ENCODE assay signal across 11 cellular contexts in the genomic region with DNA sequence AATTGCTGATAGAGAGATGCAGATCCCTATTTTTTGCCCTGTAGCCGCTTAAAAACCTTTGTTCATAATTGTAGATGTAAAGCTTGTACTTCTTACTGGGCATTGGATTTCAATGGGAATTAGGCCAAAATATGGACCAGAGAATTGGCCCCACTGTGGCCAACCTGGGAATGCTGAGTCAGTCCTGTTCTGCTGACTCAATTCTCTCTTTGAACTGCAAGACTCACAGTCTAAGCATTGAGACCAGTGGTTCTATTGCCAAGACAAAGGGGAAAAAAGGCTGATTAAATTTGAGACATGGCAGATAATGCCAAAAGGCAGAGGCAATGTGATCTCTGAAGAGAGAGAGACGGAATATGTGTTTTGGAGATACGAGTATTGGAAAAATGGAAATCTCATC.
DNase-seq lines count a peak whose midpoint lies in the region; ATAC-seq, FAIRE-seq and TF ChIP-seq lines count a peak whose summit lies in the region.
"Had no signal": no experiment of that assay in that cellular context is flagged by ENCODE, and none has a peak within 500 bp of the region (broad histone marks: within the 10 kb centered on the region; RNA-seq: fewer than 3 reads in every experiment).

No MANE protein-coding gene starts in this region.

- no peaks in the 10 kb centered on the region for H3K36me3 ChIP-seq in lower lobe of right lung
- no peaks in the 10 kb centered on the region for H3K36me3 ChIP-seq in upper lobe of left lung
- no peaks in the 10 kb centered on the region for H3K36me3 ChIP-seq in OCI-LY7 (ENCODE audit: insufficient read depth, low read length)

- BruUV-seq in MCF 10A (replicated peaks; lab: Mats Ljungman, UMichigan) (no TSS peak), OCI-LY7 (replicated peaks; lab: Mats Ljungman, UMichigan) (no TSS peak)

- DNase-seq in HT1080 (ENCODE audit: low read depth) (peak; percentile 68), MCF 10A (ENCODE audit: unreplicated experiment) (peak; percentile 43), lower lobe of right lung (no peak), upper lobe of left lung (no peak), OCI-LY7 (ENCODE audit: low spot score) (no peak), GM19239 (ENCODE audit: insufficient read length, low spot score) (no peak), omental fat pad (ENCODE audit: low spot score) (no peak)
- DNase-seq: glutamatergic neuron; naive thymus-derived CD4-positive, alpha-beta T cell; NCI-H1436 had no signal

- no peak for TF ChIP-seq EP300 in upper lobe of left lung (IDR thresholded peaks at IDR 0.05)

- H3K4me3 ChIP-seq in lower lobe of right lung: no peak overlapping the region
- no peak overlapping the region for H3K4me3 ChIP-seq in upper lobe of left lung
- H3K4me3 ChIP-seq in OCI-LY7 (ENCODE audit: low read depth, low read length, poor library complexity, severe bottlenecking): no peak overlapping the region

- no peak for FAIRE-seq in GM19239 (lab: Jason Lieb, UNC)

- H3K9me3 ChIP-seq in lower lobe of right lung (no peaks in the 10 kb centered on the region), upper lobe of left lung (no peaks in the 10 kb centered on the region), OCI-LY7 (ENCODE audit: low read length) (no peaks in the 10 kb centered on the region)

- H3K4me1 Mint-ChIP-seq in MCF 10A (ENCODE audit: insufficient read depth, unreplicated experiment): peaks cover 76% of the 10 kb centered on the region

- ATAC-seq in lower lobe of right lung (no peak), upper lobe of left lung (ENCODE audit: low FRiP score in 2 of 2) (no peak), omental fat pad (ENCODE audit: low FRiP score) (no peak)
- ATAC-seq: naive thymus-derived CD4-positive, alpha-beta T cell had no signal

- no peak for TF ChIP-seq CTCF in MCF 10A (IDR thresholded peaks at IDR 0.05; ENCODE audit: unreplicated experiment)
- TF ChIP-seq CTCF in lower lobe of right lung (IDR thresholded peaks at IDR 0.05): no peak
- no peak for TF ChIP-seq CTCF in upper lobe of left lung (IDR thresholded peaks at IDR 0.05)
- TF ChIP-seq CTCF in OCI-LY7 (conservative IDR thresholded peaks at IDR 0.05; ENCODE audit: low read length): no peak
- TF ChIP-seq CTCF in omental fat pad (IDR thresholded peaks at IDR 0.05): no peak

- H3K27me3 ChIP-seq in lower lobe of right lung (ENCODE audit: low read depth) (no peaks in the 10 kb centered on the region), upper lobe of left lung (no peaks in the 10 kb centered on the region)

- no peak overlapping the region for H2AFZ ChIP-seq in OCI-LY7 (ENCODE audit: low read length)

- H3K9me3 Mint-ChIP-seq in MCF 10A (ENCODE audit: unreplicated experiment): no peaks in the 10 kb centered on the region
- H3K9me3 Mint-ChIP-seq: activated CD4-positive, alpha-beta T cell treated with anti-CD3 and anti-CD28 coated beads, Interleukin-2, amount 10 ng/mL, durations not matched to agents 7 days and 5 days had no signal

- no peak overlapping the region for H3K4me2 ChIP-seq in OCI-LY7 (ENCODE audit: low read length)

- intact Hi-C loops in MCF 10A (cut with micrococcal nuclease) (no loop called here), lower lobe of right lung (cut with DNase I) (no loop called here), OCI-LY7 (cut with micrococcal nuclease; ENCODE audit: unreplicated experiment) (no loop called here)

- no peak for TF ChIP-seq POLR2A in upper lobe of left lung (IDR thresholded peaks at IDR 0.05)

- no peak overlapping the region for H3K4me3 Mint-ChIP-seq in MCF 10A (ENCODE audit: unreplicated experiment)
- H3K4me3 Mint-ChIP-seq: activated CD4-positive, alpha-beta T cell treated with anti-CD3 and anti-CD28 coated beads, Interleukin-2, amount 10 ng/mL, durations not matched to agents 7 days and 5 days; naive thymus-derived CD4-positive, alpha-beta T cell had no signal

- H3K4me1 ChIP-seq in lower lobe of right lung (peaks cover 26% of the 10 kb centered on the region), upper lobe of left lung (peaks cover 16 to 31% (median 24%) of the 10 kb centered on the region in 4 donors), OCI-LY7 (ENCODE audit: insufficient read depth, low read length, poor library complexity, severe bottlenecking) (no peaks in the 10 kb centered on the region)

- H3K27ac Mint-ChIP-seq in MCF 10A (ENCODE audit: low read depth, unreplicated experiment): peak overlapping the region; percentile 98

- peaks cover 4% of the 10 kb centered on the region for H3K36me3 Mint-ChIP-seq in MCF 10A (ENCODE audit: insufficient read depth, unreplicated experiment)

- no peaks in the 10 kb centered on the region for H3K9me2 ChIP-seq in OCI-LY7 (ENCODE audit: insufficient read depth, low read length)

- H3K27ac ChIP-seq in lower lobe of right lung: peak overlapping the region; percentile 81
- H3K27ac ChIP-seq in upper lobe of left lung: peak overlapping the region; percentile 77 to 85 (median 82)
- H3K27ac ChIP-seq in OCI-LY7 (ENCODE audit: low read depth, low read length, poor library complexity, severe bottlenecking): no peak overlapping the region

- no peaks in the 10 kb centered on the region for H3K79me2 ChIP-seq in OCI-LY7 (ENCODE audit: insufficient read depth, low read depth, low read length)

- CTCF ChIA-PET in MCF 10A (lab: Yijun Ruan, JAX): interaction anchor here (0.7 to 7.6 kb wide), 10 partner anchors 11 to 191 kb away, joined by 3 to 122 read pairs (median 6); a partner anchor contains a TSS
- CTCF ChIA-PET in OCI-LY7 (lab: Charles Lee; ENCODE audit: unreplicated experiment): interaction anchor here (0.7 kb wide), 1 partner anchor 73 kb away, joined by 3 read pairs; no protein-coding TSS in a partner anchor

- 93 to 96% methylated on average over 3 of the region's 3 CpGs for WGBS in upper lobe of left lung, 2 donors

- H3K27me3 Mint-ChIP-seq in MCF 10A (ENCODE audit: insufficient read depth, unreplicated experiment): no peaks in the 10 kb centered on the region

- no peaks in the 10 kb centered on the region for H4K20me1 ChIP-seq in OCI-LY7 (ENCODE audit: insufficient read depth, low read length)

- POLR2A ChIA-PET in MCF 10A (lab: Yijun Ruan, JAX) (interaction anchor here (0.5 to 11.5 kb wide), 12 partner anchors 11 to 694 kb away, joined by 3 to 417 read pairs (median 18); a partner anchor contains a TSS), OCI-LY7 (lab: Charles Lee) (interaction anchor here (1.3 kb wide), 1 partner anchor 18 kb away, joined by 3 read pairs; no protein-coding TSS in a partner anchor)

Comparison
In these comparisons a context has a peak if more than half of its experiments do, and no peak if none do; other contexts are left out.
1. DNase-seq: peak in HT1080 (single experiment) and MCF 10A (single experiment); none in lower lobe of right lung (single experiment), upper lobe of left lung (0 of 2), OCI-LY7 (single experiment), GM19239 (single experiment) and omental fat pad (single experiment).